In genomic region chr1:37817481-37817880, GRCh38 we compare ENCODE assay signal across 16 cellular contexts. TPM values are rescaled to one million over a fixed set of nuclear protein-coding genes. Genes with fewer than 3 reads are reported as not detected.
DNase-seq lines count a peak whose midpoint lies in the region; ATAC-seq and TF ChIP-seq lines count a peak whose summit lies in the region.
"Had no signal": no experiment of that assay in that cellular context is flagged by ENCODE, and none has a peak within 500 bp of the region (broad histone marks: within the 10 kb centered on the region; RNA-seq: fewer than 3 reads in every experiment).

No MANE protein-coding gene starts in this region.

- ATAC-seq in right lobe of liver, result peak; percentile 63 to 97 (median 88)
- no peak for ATAC-seq in HG02938 (IDR thresholded peaks at IDR 0.05; ENCODE audit: unreplicated experiment)
- ATAC-seq: activated CD4-positive, CD25-positive, alpha-beta regulatory T cell treated with anti-CD3 and anti-CD28 coated beads, Interleukin-2, amount 50 U/mL, for 24 hours; effector memory CD8-positive, alpha-beta T cell had no signal

- H3K4me1 ChIP-seq in endodermal cell (ENCODE audit: control insufficient read depth, insufficient read depth, low read length) (no peaks in the 10 kb centered on the region), right lobe of liver (peaks cover 0 to 8% (median 4%) of the 10 kb centered on the region in 4 donors)
- H3K4me1 ChIP-seq: upper lobe of left lung had no signal

- H3K27me3 Mint-ChIP-seq in endodermal cell (ENCODE audit: insufficient read depth), result no peaks in the 10 kb centered on the region
- no peaks in the 10 kb centered on the region for H3K27me3 Mint-ChIP-seq in activated naive CD8-positive, alpha-beta T cell treated with anti-CD3 and anti-CD28 coated beads for 36 hours
- H3K27me3 Mint-ChIP-seq: B cell; effector memory CD8-positive, alpha-beta T cell had no signal

- DNase-seq in NB4 (ENCODE audit: low read depth) (peak; percentile 9), endodermal cell (peak; percentile 70), right lobe of liver (peak; percentile 69 to 80 (median 78)), GM13977 (ENCODE audit: low spot score) (no peak), NCI-H1930 (lab: John Stamatoyannopoulos, UW) (no peak)
- DNase-seq in activated naive CD8-positive, alpha-beta T cell treated with anti-CD3 and anti-CD28 coated beads for 36 hours, result no peak
- DNase-seq: activated naive CD4-positive, alpha-beta T cell treated with anti-CD3 and anti-CD28 coated beads for 36 hours; effector memory CD8-positive, alpha-beta T cell; islet precursor cell; NCI-H1092; RPMI8226; upper lobe of left lung had no signal

- no peak overlapping the region for H3K4me3 ChIP-seq in NB4 (ENCODE audit: low read depth, low read length)
- H3K4me3 ChIP-seq in endodermal cell (ENCODE audit: low read length), result no peak overlapping the region
- no peak overlapping the region for H3K4me3 ChIP-seq in right lobe of liver
- H3K4me3 ChIP-seq: upper lobe of left lung had no signal

- no peak overlapping the region for H3K9ac ChIP-seq in endodermal cell (ENCODE audit: extremely low read depth, low read length, poor library complexity, severe bottlenecking)

- H3K9me3 ChIP-seq in endodermal cell (ENCODE audit: control insufficient read depth, low read length) (no peaks in the 10 kb centered on the region), right lobe of liver (no peaks in the 10 kb centered on the region)
- H3K9me3 ChIP-seq: upper lobe of left lung had no signal

- no peak for TF ChIP-seq CTCF in 22Rv1 (IDR thresholded peaks at IDR 0.05)
- no peak for TF ChIP-seq CTCF in NB4 (IDR thresholded peaks at IDR 0.05; ENCODE audit: low read depth, low read length)
- TF ChIP-seq CTCF in endodermal cell (conservative IDR thresholded peaks at IDR 0.05), result peak; percentile 61
- TF ChIP-seq CTCF in right lobe of liver (IDR thresholded peaks at IDR 0.05), result no peak
- no peak for TF ChIP-seq CTCF in GM13977 (IDR thresholded peaks at IDR 0.05; ENCODE audit: extremely low read depth, insufficient read depth, missing control alignments)

- intact Hi-C loops in right lobe of liver (cut with DNase I), result no loop called here

- peaks cover 58% of the 10 kb centered on the region for H3K36me3 Mint-ChIP-seq in endodermal cell (ENCODE audit: low read depth)
- peaks cover 8% of the 10 kb centered on the region for H3K36me3 Mint-ChIP-seq in activated naive CD8-positive, alpha-beta T cell treated with anti-CD3 and anti-CD28 coated beads for 36 hours

- H3K27me3 ChIP-seq in endodermal cell (ENCODE audit: control insufficient read depth, insufficient read depth, low read length, poor library complexity, severe bottlenecking) (no peaks in the 10 kb centered on the region), right lobe of liver (no peaks in the 10 kb centered on the region)
- H3K27me3 ChIP-seq: upper lobe of left lung had no signal

- H3K36me3 ChIP-seq in endodermal cell (ENCODE audit: control insufficient read depth, insufficient read depth, low read length), result peaks cover 49% of the 10 kb centered on the region
- peaks cover 0 to 33% (median 8%) of the 10 kb centered on the region in 4 donors for H3K36me3 ChIP-seq in right lobe of liver

- in situ Hi-C loops in GM13977 (cut with MboI; ENCODE audit: low pct_unique_long_range_greater_than_20kb, low sequenced_read_pairs, unreplicated experiment), result no loop called here

- 56 to 57% methylated on average over 2 of the region's 2 CpGs for WGBS in endodermal cell (ENCODE audit: insufficient coverage in 1 of 2, insufficient read length in 1 of 2), 2 experiments
- 0% methylated on average over 2 of the region's 2 CpGs for WGBS in right lobe of liver (ENCODE audit: insufficient coverage, low coverage, low lambda C conversion rate, missing lambda C conversion rate)

- no peak for TF ChIP-seq POLR2A in NB4 (IDR thresholded peaks at IDR 0.05; ENCODE audit: extremely low read depth, insufficient read length)
- no peak for TF ChIP-seq POLR2A in right lobe of liver (IDR thresholded peaks at IDR 0.05)

- H3K27ac ChIP-seq in 22Rv1 (peak overlapping the region; percentile 48), endodermal cell (ENCODE audit: low read depth, low read length) (no peak overlapping the region), right lobe of liver (peak overlapping the region in 2 of 3 donors; percentile 71 to 78)
- H3K27ac ChIP-seq: upper lobe of left lung had no signal

- no peak overlapping the region for H3K4me3 Mint-ChIP-seq in endodermal cell
- H3K4me3 Mint-ChIP-seq in activated naive CD8-positive, alpha-beta T cell treated with anti-CD3 and anti-CD28 coated beads for 36 hours, result no peak overlapping the region
- H3K4me3 Mint-ChIP-seq: activated naive CD4-positive, alpha-beta T cell treated with anti-CD3 and anti-CD28 coated beads for 36 hours; B cell; effector memory CD8-positive, alpha-beta T cell had no signal

- peak overlapping the region; percentile 72 for H3K27ac Mint-ChIP-seq in endodermal cell
- no peak overlapping the region for H3K27ac Mint-ChIP-seq in activated naive CD8-positive, alpha-beta T cell treated with anti-CD3 and anti-CD28 coated beads for 36 hours
- H3K27ac Mint-ChIP-seq: activated naive CD4-positive, alpha-beta T cell treated with anti-CD3 and anti-CD28 coated beads for 36 hours; B cell; effector memory CD8-positive, alpha-beta T cell had no signal

- no peaks in the 10 kb centered on the region for H3K9me3 Mint-ChIP-seq in endodermal cell
- no peaks in the 10 kb centered on the region for H3K9me3 Mint-ChIP-seq in activated naive CD8-positive, alpha-beta T cell treated with anti-CD3 and anti-CD28 coated beads for 36 hours
- H3K9me3 Mint-ChIP-seq: activated naive CD4-positive, alpha-beta T cell treated with anti-CD3 and anti-CD28 coated beads for 36 hours; effector memory CD8-positive, alpha-beta T cell had no signal

- H3K4me1 Mint-ChIP-seq in endodermal cell, result no peaks in the 10 kb centered on the region
- H3K4me1 Mint-ChIP-seq in activated naive CD8-positive, alpha-beta T cell treated with anti-CD3 and anti-CD28 coated beads for 36 hours, result no peaks in the 10 kb centered on the region

RNA-seq across cellular contexts. Expression of gene YRDC, which starts 9.5 kb away (rescaled TPM):
- total RNA-seq in endodermal cell, result 10 to 100 TPM; 21.0 to 21.1 TPM
- polyA plus RNA-seq in endodermal cell (2013, experiment 1 of 2), result 18.1 TPM
- polyA plus RNA-seq in endodermal cell (2013, experiment 2 of 2), result 17.8 TPM
- 10 to 100 TPM in 2 of 6 experiments, 1 to 10 TPM in 4; 4.4 to 18.3 (median 6.4) TPM for total RNA-seq in right lobe of liver
- 10 to 100 TPM; 58.3 to 62.0 TPM for total RNA-seq in activated naive CD8-positive, alpha-beta T cell treated with anti-CD3 and anti-CD28 coated beads for 36 hours

RNA-seq across cellular contexts. Expression of gene C1orf122, which starts 9.9 kb away (rescaled TPM):
- 10 to 100 TPM; 57.3 to 60.8 TPM for total RNA-seq in endodermal cell
- polyA plus RNA-seq in endodermal cell (2013, experiment 1 of 2), result 44.1 TPM
- 40.7 TPM for polyA plus RNA-seq in endodermal cell (2013, experiment 2 of 2)
- total RNA-seq in right lobe of liver, result 10 to 100 TPM; 23.0 to 61.7 (median 27.9) TPM
- total RNA-seq in activated naive CD8-positive, alpha-beta T cell treated with anti-CD3 and anti-CD28 coated beads for 36 hours, result 10 to 100 TPM; 26.1 to 27.7 TPM

RNA-seq across cellular contexts. Expression of gene MANEAL, which starts 23.8 kb away (rescaled TPM):
- 1 to 10 TPM; 7.0 to 9.6 TPM for total RNA-seq in endodermal cell
- polyA plus RNA-seq in endodermal cell (2013, experiment 1 of 2), result 5.9 TPM
- polyA plus RNA-seq in endodermal cell (2013, experiment 2 of 2), result 5.0 TPM
- total RNA-seq in right lobe of liver, result 1 to 10 TPM; 3.2 to 9.4 (median 5.4) TPM
- total RNA-seq in activated naive CD8-positive, alpha-beta T cell treated with anti-CD3 and anti-CD28 coated beads for 36 hours, result 1 to 10 TPM; 1.5 TPM

RNA-seq across cellular contexts. Expression of gene MTF1, which starts 41.9 kb away (rescaled TPM):
- 10 to 100 TPM; 16.6 to 17.1 TPM for total RNA-seq in endodermal cell
- polyA plus RNA-seq in endodermal cell (2013, experiment 1 of 2), result 5.7 TPM
- polyA plus RNA-seq in endodermal cell (2013, experiment 2 of 2), result 5.3 TPM
- 10 to 100 TPM in 1 of 6 experiments, 1 to 10 TPM in 5; 3.5 to 10.3 (median 6.1) TPM for total RNA-seq in right lobe of liver
- total RNA-seq in activated naive CD8-positive, alpha-beta T cell treated with anti-CD3 and anti-CD28 coated beads for 36 hours, result 10 to 100 TPM; 31.2 to 31.4 TPM

RNA-seq across cellular contexts. Expression of gene EPHA10, which starts 52.6 kb away (rescaled TPM):
- under 1 TPM in 1 of 2 donors, not detected in 1; 0.42 TPM for total RNA-seq in endodermal cell
- 0.57 TPM for polyA plus RNA-seq in endodermal cell (2013, experiment 1 of 2)
- 0.54 TPM for polyA plus RNA-seq in endodermal cell (2013, experiment 2 of 2)
- under 1 TPM in 2 of 6 experiments, not detected in 4; 0.07 to 0.16 TPM for total RNA-seq in right lobe of liver
- not detected for total RNA-seq in activated naive CD8-positive, alpha-beta T cell treated with anti-CD3 and anti-CD28 coated beads for 36 hours

Comparison
In these comparisons a context has a peak if more than half of its experiments do, and no peak if none do; other contexts are left out.
1. DNase-seq: peak in NB4 (single experiment), endodermal cell (single experiment) and right lobe of liver (3 of 3); none in GM13977 (single experiment), NCI-H1930 (0 of 2) and activated naive CD8-positive, alpha-beta T cell treated with anti-CD3 and anti-CD28 coated beads for 36 hours (single experiment).